ENCODE assay signal across 24 cellular contexts in the genomic region with DNA sequence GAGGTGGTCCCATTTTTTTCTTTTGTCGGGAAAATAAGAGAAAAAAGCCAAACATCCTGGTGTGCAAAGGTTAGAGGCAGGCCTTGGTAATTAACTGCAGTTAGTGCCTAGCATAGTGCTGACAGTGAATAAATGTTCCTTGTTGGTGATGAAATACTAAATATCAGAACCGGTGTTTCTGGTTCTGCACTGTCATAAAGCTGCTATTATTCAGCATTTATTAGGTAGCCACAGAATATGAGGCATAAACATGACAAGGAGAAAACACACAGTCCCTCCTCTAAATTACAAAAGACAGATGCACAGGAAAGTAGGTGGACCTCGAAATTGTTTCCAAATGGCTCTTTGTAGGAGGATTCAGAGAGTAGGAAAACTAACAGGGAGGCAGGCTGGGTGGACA.
DNase-seq lines count a peak whose midpoint lies in the region; ATAC-seq, FAIRE-seq and TF ChIP-seq lines count a peak whose summit lies in the region.
"Had no signal": no experiment of that assay in that cellular context is flagged by ENCODE, and none has a peak within 500 bp of the region (broad histone marks: within the 10 kb centered on the region; RNA-seq: fewer than 3 reads in every experiment).

No MANE protein-coding gene starts in this region.

- peak; percentile 17; the same call in 1 of the 3 replicates for ATAC-seq in RWPE2 (ENCODE audit: low read depth)
- no peak for ATAC-seq in HG02970 (IDR thresholded peaks at IDR 0.05; ENCODE audit: low FRiP score, unreplicated experiment)

- no peaks in the 10 kb centered on the region for H3K36me3 ChIP-seq in RWPE2 (ENCODE audit: low read depth)
- no peaks in the 10 kb centered on the region for H3K36me3 ChIP-seq in esophagus squamous epithelium
- H3K36me3 ChIP-seq in small intestine (ENCODE audit: control insufficient read depth in 2 of 2, insufficient read depth in 2 of 2, low read length in 2 of 2), result no peaks in the 10 kb centered on the region
- H3K36me3 ChIP-seq: BLaER1 treated with 17β-estradiol and CSF1 and Interleukin-3, amounts not matched to agents 10 nM and 100 nM; left ventricle myocardium inferior; tibial nerve had no signal

- no peak for TF ChIP-seq POLR2A in esophagus squamous epithelium (IDR thresholded peaks at IDR 0.05)

- no peaks in the 10 kb centered on the region for H3K79me2 ChIP-seq in H9 (ENCODE audit: insufficient read depth, low read length)

- no peaks in the 10 kb centered on the region for H3K27me3 ChIP-seq in H9 (ENCODE audit: insufficient read depth, low read length)
- no peaks in the 10 kb centered on the region for H3K27me3 ChIP-seq in RWPE2 (ENCODE audit: insufficient read depth, poor library complexity, severe bottlenecking)
- H3K27me3 ChIP-seq in esophagus squamous epithelium, result no peaks in the 10 kb centered on the region
- H3K27me3 ChIP-seq in small intestine (ENCODE audit: control insufficient read depth in 2 of 2, insufficient read depth in 2 of 2, low read length in 2 of 2), result no peaks in the 10 kb centered on the region
- H3K27me3 ChIP-seq: BLaER1 treated with 17β-estradiol and CSF1 and Interleukin-3, amounts not matched to agents 10 nM and 100 nM; tibial nerve had no signal

- no peaks in the 10 kb centered on the region for H3K79me1 ChIP-seq in H9 (ENCODE audit: insufficient read depth, low read depth, low read length, poor library complexity, severe bottlenecking)

- H4K5ac ChIP-seq in H9 (ENCODE audit: insufficient read length, low read depth, low read length), result no peak overlapping the region

- H3K18ac ChIP-seq in H9 (ENCODE audit: insufficient read length, low read depth, low read length), result no peak overlapping the region

- no peak overlapping the region for H3K14ac ChIP-seq in H9 (ENCODE audit: insufficient read depth, low read length)

- no peak overlapping the region for H2BK20ac ChIP-seq in H9 (ENCODE audit: low read depth, low read length, poor library complexity, severe bottlenecking)

- no peak overlapping the region for H2BK5ac ChIP-seq in H9 (ENCODE audit: insufficient read length, low read length)

- no peaks in the 10 kb centered on the region for H3K9me3 ChIP-seq in H9 (ENCODE audit: control insufficient read depth, low read depth, low read length)
- H3K9me3 ChIP-seq in RWPE2 (ENCODE audit: severe bottlenecking), result no peaks in the 10 kb centered on the region
- H3K9me3 ChIP-seq in esophagus squamous epithelium, result no peaks in the 10 kb centered on the region
- H3K9me3 ChIP-seq in small intestine (ENCODE audit: control insufficient read depth, low read depth), result no peaks in the 10 kb centered on the region
- H3K9me3 ChIP-seq: BLaER1 treated with 17β-estradiol and CSF1 and Interleukin-3, amounts not matched to agents 10 nM and 100 nM; left ventricle myocardium inferior; tibial nerve had no signal

- no peak overlapping the region for H3K4me2 ChIP-seq in H9 (ENCODE audit: insufficient read depth, insufficient read length, low read length)
- H3K4me2 ChIP-seq: BLaER1 treated with 17β-estradiol and CSF1 and Interleukin-3, amounts not matched to agents 10 nM and 100 nM had no signal

- no peak overlapping the region for H3K9ac ChIP-seq in H9 (ENCODE audit: extremely low read depth, insufficient read length, low read length)
- H3K9ac ChIP-seq: BLaER1 treated with 17β-estradiol and CSF1 and Interleukin-3, amounts not matched to agents 10 nM and 100 nM had no signal

- H2BK15ac ChIP-seq in H9 (ENCODE audit: low read depth, low read length), result no peak overlapping the region

- H3K4me3 Mint-ChIP-seq in H9, result no peak overlapping the region
- H3K4me3 Mint-ChIP-seq: activated naive CD8-positive, alpha-beta T cell; endodermal cell; naive B cell had no signal

- H3K27ac ChIP-seq in H9 (ENCODE audit: insufficient read length, low read depth, low read length) (no peak overlapping the region), RWPE2 (ENCODE audit: poor library complexity, severe bottlenecking) (no peak overlapping the region), esophagus squamous epithelium (peak overlapping the region in 3 of 4 donors; percentile 64 to 77 (median 65)), small intestine (ENCODE audit: low read depth in 1 of 2, low read length in 1 of 2) (no peak overlapping the region)
- H3K27ac ChIP-seq: BLaER1 treated with 17β-estradiol and CSF1 and Interleukin-3, amounts not matched to agents 10 nM and 100 nM; left ventricle myocardium inferior; tibial nerve had no signal

- TF ChIP-seq CTCF in H9 (conservative IDR thresholded peaks at IDR 0.05) (no peak), RWPE2 (IDR thresholded peaks at IDR 0.05; ENCODE audit: poor library complexity, severe bottlenecking) (no peak), esophagus squamous epithelium (IDR thresholded peaks at IDR 0.05) (no peak), GM10266 (IDR thresholded peaks at IDR 0.05; ENCODE audit: control insufficient read depth, insufficient read depth, low read depth, missing control alignments) (no peak)

- no peak overlapping the region for H2AFZ ChIP-seq in H9 (ENCODE audit: low read length)

- no peak overlapping the region for H2BK12ac ChIP-seq in H9 (ENCODE audit: insufficient read length, low read depth, low read length)

- DNase-seq in H9 (no peak), RWPE2 (ENCODE audit: low spot score) (no peak), esophagus squamous epithelium (lab: John Stamatoyannopoulos, UW) (no peak), small intestine (peak; percentile 60), GM10266 (ENCODE audit: extremely low spot score) (no peak), SHP77 treated with DMSO at 0.1 percent for 48 hours (lab: John Stamatoyannopoulos, UW) (no peak)
- DNase-seq: activated CD4-positive, alpha-beta T cell treated with anti-CD3 and anti-CD28 coated beads for 4 hours; activated effector memory CD4-positive, alpha-beta T cell treated with Interleukin-2 at 50 U/mL for 16 hours; activated T-cell treated with anti-CD3 and anti-CD28 coated beads for 4 hours; anterior cingulate cortex; caudate nucleus; COR-L47; endodermal cell; left ventricle myocardium inferior; naive B cell; NCI-H1092; NCI-H1930; NCI-H226; NCI-H774; stimulated activated CD8-positive, alpha-beta memory T cell treated with anti-CD3 and anti-CD28 coated beads, Interleukin-4, amount 100 ng/mL, for 48 hours had no signal

- H3K23ac ChIP-seq in H9 (ENCODE audit: insufficient read length, low read depth, low read length), result no peak overlapping the region

- peaks cover 3% of the 10 kb centered on the region; the same call in 1 of the 2 replicates for H3K4me1 ChIP-seq in H9 (ENCODE audit: insufficient read depth, low read length)
- peaks cover 14% of the 10 kb centered on the region for H3K4me1 ChIP-seq in RWPE2 (ENCODE audit: insufficient read depth, poor library complexity, severe bottlenecking)
- H3K4me1 ChIP-seq in esophagus squamous epithelium, result peaks cover 0 to 53% (median 29%) of the 10 kb centered on the region in 3 donors
- peaks cover 4% of the 10 kb centered on the region in 2 donors for H3K4me1 ChIP-seq in small intestine (ENCODE audit: control insufficient read depth in 2 of 2, insufficient read depth in 1 of 2, low read depth in 1 of 2, low read length in 1 of 2)

- H3K4ac ChIP-seq in H9 (ENCODE audit: low read depth, low read length), result no peak overlapping the region

- H4K20me1 ChIP-seq in H9 (ENCODE audit: control insufficient read depth, insufficient read depth, insufficient read length), result no peaks in the 10 kb centered on the region
- H4K20me1 ChIP-seq: BLaER1 treated with 17β-estradiol and CSF1 and Interleukin-3, amounts not matched to agents 10 nM and 100 nM had no signal

- H3K4me1 Mint-ChIP-seq in H9, result peaks cover 53 to 56% of the 10 kb centered on the region in 2 experiments
- H3K4me1 Mint-ChIP-seq: naive B cell had no signal

- H4K91ac ChIP-seq in H9 (ENCODE audit: insufficient read length, low read depth, low read length), result no peak overlapping the region

- H3K27ac Mint-ChIP-seq in H9, result peak overlapping the region; percentile 13 to 84 (median 55)
- H3K27ac Mint-ChIP-seq: activated naive CD8-positive, alpha-beta T cell; endodermal cell had no signal

- H3K56ac ChIP-seq in H9 (ENCODE audit: insufficient read length, low read depth, low read length), result no peak overlapping the region

- no peak for FAIRE-seq in small intestine (lab: Jason Lieb, UNC)

- H2AK5ac ChIP-seq in H9 (ENCODE audit: insufficient read length, low read length), result no peak overlapping the region

- intact Hi-C loops in esophagus squamous epithelium (cut with DNase I), result no loop called here

- H3K36me3 Mint-ChIP-seq in H9 (ENCODE audit: insufficient read depth in 1 of 3, low read depth in 3 of 3), result peaks cover 0 to 5% (median 2%) of the 10 kb centered on the region in 3 experiments; a peak in 3 of 7 replicates
- H3K36me3 Mint-ChIP-seq: activated naive CD8-positive, alpha-beta T cell; naive B cell had no signal

- no peaks in the 10 kb centered on the region for H3K9me3 Mint-ChIP-seq in H9

- H3T11ph ChIP-seq in H9 (ENCODE audit: low read length), result no peak overlapping the region

- H2BK120ac ChIP-seq in H9 (ENCODE audit: low read depth, low read length, poor library complexity, severe bottlenecking), result peak overlapping the region; percentile 28

- no peak overlapping the region for H3K4me3 ChIP-seq in RWPE2 (ENCODE audit: severe bottlenecking)
- H3K4me3 ChIP-seq in esophagus squamous epithelium, result no peak overlapping the region
- no peak overlapping the region for H3K4me3 ChIP-seq in small intestine (ENCODE audit: low read depth in 1 of 2, low read length in 2 of 2)
- H3K4me3 ChIP-seq: BLaER1 treated with 17β-estradiol and CSF1 and Interleukin-3, amounts not matched to agents 10 nM and 100 nM; left ventricle myocardium inferior; tibial nerve had no signal

- WGBS in H9 (ENCODE audit: extremely low coverage, insufficient read length, low lambda C conversion rate), result no CpG with 5 or more reads among the region's 3 CpGs
- 46 to 55% methylated on average over 3 of the region's 3 CpGs for WGBS in esophagus squamous epithelium, 2 donors
- 9 to 59% (median 29%) methylated on average over 3 of the region's 3 CpGs for WGBS in small intestine, 3 donors

- no peak overlapping the region for H4K8ac ChIP-seq in H9 (replicated peaks; ENCODE audit: insufficient read length, low read depth, low read length)

- H3K27me3 Mint-ChIP-seq in H9 (ENCODE audit: low read depth), result no peaks in the 10 kb centered on the region
- H3K27me3 Mint-ChIP-seq: activated naive CD8-positive, alpha-beta T cell; naive B cell had no signal

- no peaks in the 10 kb centered on the region for H3K23me2 ChIP-seq in H9 (ENCODE audit: insufficient read length, low read depth, low read length, poor library complexity, severe bottlenecking)

Comparison
In these comparisons a context has a peak if more than half of its experiments do, and no peak if none do; other contexts are left out.
1. H3K27ac ChIP-seq: peak in esophagus squamous epithelium (3 of 4); none in H9 (single experiment), RWPE2 (single experiment) and small intestine (0 of 2).